In genomic region chr6:45591306-45591705, GRCh38 we compare ENCODE assay signal across 1 cellular context.
TF ChIP-seq lines count a peak whose summit lies in the region.

No MANE protein-coding gene starts in this region.

TF ChIP-seq in HepG2, 621 proteins besides CTCF, POLR2A, EP300 and RAD21 (continued from another document):
- TF ChIP-seq REPIN1 (CRISPR knock-in tag; IDR thresholded peaks at IDR 0.05; ENCODE audit: borderline replicate concordance, low read depth) (no peak), NR3C1 (CRISPR knock-in tag; IDR thresholded peaks at IDR 0.05) (no peak), IKZF1 (IDR thresholded peaks at IDR 0.05) (no peak), ISL2 (CRISPR knock-in tag; IDR thresholded peaks at IDR 0.05) (no peak), ZBTB1 (CRISPR knock-in tag; IDR thresholded peaks at IDR 0.05; ENCODE audit: borderline replicate concordance) (no peak), GLI4 (CRISPR knock-in tag; IDR thresholded peaks at IDR 0.05; ENCODE audit: borderline replicate concordance) (no peak), ZNF749 (CRISPR knock-in tag; IDR thresholded peaks at IDR 0.05; ENCODE audit: borderline replicate concordance) (no peak), MAF1 (CRISPR knock-in tag; IDR thresholded peaks at IDR 0.05; ENCODE audit: borderline replicate concordance) (no peak), CCDC6 (CRISPR knock-in tag; IDR thresholded peaks at IDR 0.05) (no peak), POLR2G (IDR thresholded peaks at IDR 0.05; ENCODE audit: low read depth, low read length) (no peak)
- TF ChIP-seq, protein P1, sequence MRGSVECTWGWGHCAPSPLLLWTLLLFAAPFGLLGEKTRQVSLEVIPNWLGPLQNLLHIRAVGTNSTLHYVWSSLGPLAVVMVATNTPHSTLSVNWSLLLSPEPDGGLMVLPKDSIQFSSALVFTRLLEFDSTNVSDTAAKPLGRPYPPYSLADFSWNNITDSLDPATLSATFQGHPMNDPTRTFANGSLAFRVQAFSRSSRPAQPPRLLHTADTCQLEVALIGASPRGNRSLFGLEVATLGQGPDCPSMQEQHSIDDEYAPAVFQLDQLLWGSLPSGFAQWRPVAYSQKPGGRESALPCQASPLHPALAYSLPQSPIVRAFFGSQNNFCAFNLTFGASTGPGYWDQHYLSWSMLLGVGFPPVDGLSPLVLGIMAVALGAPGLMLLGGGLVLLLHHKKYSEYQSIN (CRISPR knock-in tag; IDR thresholded peaks at IDR 0.05; ENCODE audit: borderline replicate concordance) = no peak
